ENCODE assay signal across 17 cellular contexts in the genomic region with DNA sequence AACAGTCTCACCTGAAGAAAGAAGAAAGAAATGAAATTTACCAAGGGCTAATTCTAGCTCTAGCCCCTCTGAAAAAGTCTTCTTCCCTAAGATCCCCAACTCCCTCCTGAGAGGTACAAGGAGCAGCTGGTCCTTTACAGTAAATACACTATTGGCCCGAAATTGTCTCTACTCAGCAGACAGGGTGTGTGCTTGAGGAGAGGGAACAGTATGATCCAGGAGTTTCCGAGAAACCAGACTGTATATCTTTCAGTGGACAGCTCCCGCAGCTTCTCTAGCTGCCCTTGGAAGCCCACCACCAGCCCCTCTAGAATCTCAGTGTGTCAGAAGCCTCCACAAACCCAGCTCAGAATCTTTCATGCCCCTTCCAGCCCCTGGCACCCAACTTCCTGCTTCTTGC. TPM values are rescaled to one million over a fixed set of nuclear protein-coding genes. Genes with fewer than 3 reads are reported as not detected.
DNase-seq lines count a peak whose midpoint lies in the region; ATAC-seq, FAIRE-seq and TF ChIP-seq lines count a peak whose summit lies in the region.
"Had no signal": no experiment of that assay in that cellular context is flagged by ENCODE, and none has a peak within 500 bp of the region (broad histone marks: within the 10 kb centered on the region; RNA-seq: fewer than 3 reads in every experiment).

No MANE protein-coding gene starts in this region.

- H2AFZ ChIP-seq in K562 (ENCODE audit: low read depth, low read length), result peak overlapping the region; percentile 25; the same call in 1 of the 2 replicates

- peaks cover 75% of the 10 kb centered on the region for H3K4me1 ChIP-seq in HUES64 (ENCODE audit: insufficient read depth, low read length)
- peaks cover 58 to 69% of the 10 kb centered on the region in 2 experiments for H3K4me1 ChIP-seq in K562 (replicated peaks in 1 of 2; ENCODE audit: control insufficient read depth in 2 of 2, insufficient read depth in 2 of 2, low read length in 2 of 2)
- H3K4me1 ChIP-seq in muscle layer of colon (ENCODE audit: insufficient read depth, low read length), result peaks cover 77% of the 10 kb centered on the region
- peaks cover 56% of the 10 kb centered on the region for H3K4me1 ChIP-seq in suprapubic skin

- DNase-seq in K562 (ENCODE audit: extremely low read depth in 1 of 4, low spot score in 3 of 4), result peak in 2 of 4 experiments; percentile 20 to 46
- DNase-seq in suprapubic skin (ENCODE audit: low spot score in 2 of 2), result no peak
- DNase-seq in GM13977 (ENCODE audit: low spot score), result no peak
- DNase-seq: MV-4-11, psoas muscle, SHP77 treated with DMSO at 0.1 percent for 48 hours, T-helper 9 cell, tibial artery had no signal

- ATAC-seq in K562 (no peak), HG03175 (IDR thresholded peaks at IDR 0.05; ENCODE audit: unreplicated experiment) (no peak), GM21786 (IDR thresholded peaks at IDR 0.05; ENCODE audit: unreplicated experiment) (no peak), HG03469 (IDR thresholded peaks at IDR 0.05; ENCODE audit: unreplicated experiment) (no peak)
- ATAC-seq: psoas muscle had no signal

- no peaks in the 10 kb centered on the region for H3K9me1 ChIP-seq in K562 (ENCODE audit: control insufficient read depth, insufficient read depth, low read length)

- WGBS in HUES64, result 78% methylated on average over 3 of the region's 3 CpGs
- 3% methylated on average over 3 of the region's 3 CpGs for WGBS in K562 (ENCODE audit: insufficient coverage, low coverage, missing lambda C conversion rate)
- 66% methylated on average over 3 of the region's 3 CpGs for WGBS in suprapubic skin

- intact Hi-C loops in K562 (cut with micrococcal nuclease), result no loop called here

- H3K4me3 ChIP-seq in HUES64 (ENCODE audit: low read length) (peak overlapping the region; percentile 71; the same call in 1 of the 2 replicates), K562 (no peak overlapping the region), muscle layer of colon (ENCODE audit: low read depth in 1 of 2, low read length in 2 of 2) (no peak overlapping the region), suprapubic skin (no peak overlapping the region)
- H3K4me3 ChIP-seq: psoas muscle, tibial artery had no signal

- H3K9me3 ChIP-seq in HUES64 (ENCODE audit: insufficient read depth, low read depth, low read length) (no peaks in the 10 kb centered on the region), K562 (replicated peaks; ENCODE audit: control insufficient read depth, insufficient read depth, low read depth, low read length) (no peaks in the 10 kb centered on the region), muscle layer of colon (ENCODE audit: low read length) (no peaks in the 10 kb centered on the region), suprapubic skin (no peaks in the 10 kb centered on the region)
- H3K9me3 ChIP-seq: psoas muscle, tibial artery had no signal

- no peak for TF ChIP-seq EP300 in K562 (IDR thresholded peaks at IDR 0.05; ENCODE audit: low read length)
- TF ChIP-seq EP300 in suprapubic skin (IDR thresholded peaks at IDR 0.05), result no peak

- CTCF ChIA-PET in K562 (lab: Yijun Ruan, JAX; ENCODE audit: low intra/inter-chr PET ratio), result no interaction called here

- H3K27me3 ChIP-seq in HUES64 (ENCODE audit: insufficient read depth, low read length) (peaks cover 8% of the 10 kb centered on the region; the same call in 1 of the 2 replicates), K562 (ENCODE audit: control insufficient read depth in 2 of 2, insufficient read depth in 2 of 2, low read length in 2 of 2) (no peaks in the 10 kb centered on the region), muscle layer of colon (ENCODE audit: control insufficient read depth in 1 of 2, insufficient read depth in 2 of 2, low read length in 2 of 2) (no peaks in the 10 kb centered on the region), suprapubic skin (no peaks in the 10 kb centered on the region)
- H3K27me3 ChIP-seq: tibial artery had no signal

- H3K27ac ChIP-seq in HUES64 (ENCODE audit: low read depth, low read length) (peak overlapping the region; percentile 75), K562 (ENCODE audit: extremely low read depth, low read depth, low read length) (peak overlapping the region; percentile 60), muscle layer of colon (ENCODE audit: low read depth, low read length) (peak overlapping the region; percentile 29), suprapubic skin (peak overlapping the region; percentile 27)
- H3K27ac ChIP-seq: psoas muscle, tibial artery had no signal

- H3K9ac ChIP-seq in HUES64 (ENCODE audit: low read depth, low read length), result peak overlapping the region; percentile 63
- peak overlapping the region; percentile 30 to 61; a peak in 2 of 4 replicates for H3K9ac ChIP-seq in K562 (ENCODE audit: insufficient read depth in 1 of 2, low read depth in 2 of 2, low read length in 2 of 2)
- no peak overlapping the region for H3K9ac ChIP-seq in muscle layer of colon (ENCODE audit: low read length)

- peak overlapping the region; percentile 99; the same call in 1 of the 2 replicates for H3K4me2 ChIP-seq in K562 (ENCODE audit: insufficient read depth, low read length)

- TF ChIP-seq RAD21 in K562 (CRISPR knock-in tag; conservative IDR thresholded peaks at IDR 0.05 in 1 of 2, IDR thresholded peaks at IDR 0.05 in 1 of 2), result no peak

- H3K36me3 ChIP-seq in HUES64 (ENCODE audit: insufficient read depth, low read length) (no peaks in the 10 kb centered on the region), K562 (ENCODE audit: control insufficient read depth, insufficient read depth, low read length) (peaks cover 13% of the 10 kb centered on the region; the same call in 2 of the 3 replicates), muscle layer of colon (ENCODE audit: insufficient read depth, low read length) (peaks cover 4% of the 10 kb centered on the region), suprapubic skin (peaks cover 9% of the 10 kb centered on the region)

- POLR2A ChIA-PET in K562 (lab: Yijun Ruan, JAX), result interaction anchor here (0.6 to 5.8 kb wide), 11 partner anchors 13 to 133 kb away, joined by 3 to 57 read pairs (median 4); a partner anchor contains a TSS

- FAIRE-seq in K562 (lab: Jason Lieb, UNC), result no peak
- FAIRE-seq: astrocyte, GM12892 had no signal

- in situ Hi-C loops in K562 (cut with MboI) (no loop called here), GM13977 (cut with MboI; ENCODE audit: low pct_unique_long_range_greater_than_20kb, low sequenced_read_pairs, unreplicated experiment) (loop anchor here (25.0 kb wide), 1 partner anchor 344 kb away; a partner anchor contains a TSS)

- no TSS peak for BruUV-seq in K562 (replicated peaks; lab: Mats Ljungman, UMichigan)

- peaks cover 26% of the 10 kb centered on the region; the same call in 2 of the 3 replicates for H3K79me2 ChIP-seq in K562 (ENCODE audit: control insufficient read depth, insufficient read depth, low read length)

- no peak for TF ChIP-seq POLR2A in K562 (conservative IDR thresholded peaks at IDR 0.05)
- TF ChIP-seq POLR2A in suprapubic skin (IDR thresholded peaks at IDR 0.05), result no peak

- no peaks in the 10 kb centered on the region for H4K20me1 ChIP-seq in K562 (replicated peaks; ENCODE audit: control insufficient read depth, insufficient read depth, low read length)

- TF ChIP-seq CTCF in K562 (IDR thresholded peaks at IDR 0.05 in 2 of 3, conservative IDR thresholded peaks at IDR 0.05 in 1 of 3; ENCODE audit: insufficient read depth in 2 of 3, low read depth in 1 of 3, low read length in 3 of 3) (no peak), suprapubic skin (IDR thresholded peaks at IDR 0.05) (no peak), GM13977 (IDR thresholded peaks at IDR 0.05; ENCODE audit: extremely low read depth, insufficient read depth, missing control alignments) (no peak)

RNA-seq across cellular contexts. Expression of a gene that starts 8.1 kb away (rescaled TPM):
- polyA plus RNA-seq in HUES64 (2013, experiment 1 of 2), result not detected
- not detected for polyA plus RNA-seq in HUES64 (2013, experiment 2 of 2)
- total RNA-seq in K562 (2011; cell fraction: chromatin; rRNA removed; ENCODE audit: low replicate concordance), result 0.48 and 1.8 TPM in 2 replicates
- 0.13 and 0.17 TPM in 2 replicates for total RNA-seq in K562 (2011; cell fraction: nucleolus; rRNA removed)
- 0.44 and 0.69 TPM in 2 replicates for total RNA-seq in K562 (2011; cell fraction: nucleoplasm; rRNA removed)
- total RNA-seq in K562 (2014; rRNA removed) (0.16 TPM in 1 of 2 replicates, not detected in the other), K562 (2014; rRNA removed; fragmentation: Illumina TruSeq; extraction: Trizol) (0.11 TPM in 1 of 2 replicates, not detected in the other), K562 (2015; rRNA removed; fragmentation: Illumina TruSeq; extraction: Trizol) (not detected in 2 replicates), K562 (2021) (not detected in 2 replicates), suprapubic skin (1 to 10 TPM in 1 of 4 donors, under 1 TPM in 3; 0.38 to 1.7 (median 0.73) TPM)
- polyA plus RNA-seq in K562 (2011; rRNA removed) (0.16 TPM in 1 of 2 replicates, not detected in the other), K562 (2014; fragmentation: Illumina TruSeq; extraction: Trizol) (0.10 TPM in 1 of 2 replicates, not detected in the other), K562 (2014; fragmentation: Nextera tagmentation; extraction: Ambion mirVana) (under 1 TPM; 0.07 to 0.18 TPM), K562 (2014; rRNA removed) (not detected in 2 replicates)
- not detected in 2 replicates for polyA plus RNA-seq in K562 (2011; cell fraction: cytosol; rRNA removed)
- polyA plus RNA-seq in K562 (2011; cell fraction: nucleus; rRNA removed), result 0.25 and 0.44 TPM in 2 replicates
- 0.07 and 0.47 TPM in 2 replicates for polyA plus RNA-seq in K562 (2012)
- 0.12 TPM in 1 of 2 replicates, not detected in the other for polyA minus RNA-seq in K562 (2011; rRNA and poly(A)+ RNA removed)
- polyA minus RNA-seq in K562 (2011; cell fraction: cytosol; rRNA and poly(A)+ RNA removed), result not detected in 2 replicates
- 0.22 TPM in 1 of 2 replicates, not detected in the other for polyA minus RNA-seq in K562 (2011; cell fraction: nucleus; rRNA and poly(A)+ RNA removed)
- total RNA-seq: astrocyte, dermis microvascular lymphatic vessel endothelial cell, HT1080 had no signal

RNA-seq across cellular contexts. Expression of a gene that starts 28.3 kb away (rescaled TPM):
- polyA plus RNA-seq in HUES64 (2013, experiment 1 of 2), result 15.0 TPM
- 23.6 TPM for polyA plus RNA-seq in HUES64 (2013, experiment 2 of 2)
- total RNA-seq in K562 (2011; cell fraction: chromatin; rRNA removed; ENCODE audit: low replicate concordance), result 8.1 and 25.0 TPM in 2 replicates
- total RNA-seq in K562 (2011; cell fraction: nucleolus; rRNA removed), result 9.7 and 11.1 TPM in 2 replicates
- total RNA-seq in K562 (2011; cell fraction: nucleoplasm; rRNA removed), result 9.7 and 11.8 TPM in 2 replicates
- total RNA-seq in K562 (2014; rRNA removed) (15.9 and 17.7 TPM in 2 replicates), K562 (2014; rRNA removed; fragmentation: Illumina TruSeq; extraction: Trizol) (3.5 and 3.7 TPM in 2 replicates), K562 (2015; rRNA removed; fragmentation: Illumina TruSeq; extraction: Trizol) (5.9 and 8.7 TPM in 2 replicates), K562 (2021) (96.5 and 111 TPM in 2 replicates), suprapubic skin (100 to 1,000 TPM in 3 of 4 donors, 10 to 100 TPM in 1; 99.5 to 134 (median 113) TPM)
- polyA plus RNA-seq in K562 (2011; rRNA removed) (7.7 and 15.6 TPM in 2 replicates), K562 (2014; fragmentation: Illumina TruSeq; extraction: Trizol) (65.7 and 88.2 TPM in 2 replicates), K562 (2014; fragmentation: Nextera tagmentation; extraction: Ambion mirVana) (1 to 10 TPM; 1.0 TPM), K562 (2014; rRNA removed) (30.3 and 34.6 TPM in 2 replicates)
- polyA plus RNA-seq in K562 (2011; cell fraction: cytosol; rRNA removed), result 11.8 and 25.5 TPM in 2 replicates
- polyA plus RNA-seq in K562 (2011; cell fraction: nucleus; rRNA removed), result 15.0 and 32.1 TPM in 2 replicates
- polyA plus RNA-seq in K562 (2012), result 35.9 and 43.9 TPM in 2 replicates
- 4.7 and 6.3 TPM in 2 replicates for polyA minus RNA-seq in K562 (2011; rRNA and poly(A)+ RNA removed)
- polyA minus RNA-seq in K562 (2011; cell fraction: cytosol; rRNA and poly(A)+ RNA removed), result 31.2 and 48.8 TPM in 2 replicates
- polyA minus RNA-seq in K562 (2011; cell fraction: nucleus; rRNA and poly(A)+ RNA removed), result 6.7 and 8.1 TPM in 2 replicates

RNA-seq across cellular contexts. Expression of a gene that starts 31.3 kb away (rescaled TPM):
- 74.1 TPM for polyA plus RNA-seq in HUES64 (2013, experiment 1 of 2)
- polyA plus RNA-seq in HUES64 (2013, experiment 2 of 2), result 82.3 TPM
- total RNA-seq in K562 (2011; cell fraction: chromatin; rRNA removed; ENCODE audit: low replicate concordance), result 92.5 and 126 TPM in 2 replicates
- 75.9 and 83.9 TPM in 2 replicates for total RNA-seq in K562 (2011; cell fraction: nucleolus; rRNA removed)
- total RNA-seq in K562 (2011; cell fraction: nucleoplasm; rRNA removed), result 128 and 170 TPM in 2 replicates
- total RNA-seq in K562 (2014; rRNA removed) (137 and 157 TPM in 2 replicates), K562 (2014; rRNA removed; fragmentation: Illumina TruSeq; extraction: Trizol) (233 and 284 TPM in 2 replicates), K562 (2015; rRNA removed; fragmentation: Illumina TruSeq; extraction: Trizol) (142 and 156 TPM in 2 replicates), K562 (2021) (187 and 192 TPM in 2 replicates), suprapubic skin (10 to 100 TPM; 70.9 to 89.0 (median 77.6) TPM)
- polyA plus RNA-seq in K562 (2011; rRNA removed) (473 and 482 TPM in 2 replicates), K562 (2014; fragmentation: Illumina TruSeq; extraction: Trizol) (277 and 293 TPM in 2 replicates), K562 (2014; fragmentation: Nextera tagmentation; extraction: Ambion mirVana) (100 to 1,000 TPM; 437 to 487 TPM), K562 (2014; rRNA removed) (177 and 232 TPM in 2 replicates)
- 231 and 446 TPM in 2 replicates for polyA plus RNA-seq in K562 (2011; cell fraction: cytosol; rRNA removed)
- 125 and 220 TPM in 2 replicates for polyA plus RNA-seq in K562 (2011; cell fraction: nucleus; rRNA removed)
- polyA plus RNA-seq in K562 (2012), result 265 and 413 TPM in 2 replicates
- polyA minus RNA-seq in K562 (2011; rRNA and poly(A)+ RNA removed), result 329 and 369 TPM in 2 replicates
- polyA minus RNA-seq in K562 (2011; cell fraction: cytosol; rRNA and poly(A)+ RNA removed), result 167 and 216 TPM in 2 replicates
- 21.7 and 60.2 TPM in 2 replicates for polyA minus RNA-seq in K562 (2011; cell fraction: nucleus; rRNA and poly(A)+ RNA removed)

RNA-seq across cellular contexts. Expression of a gene that starts 55.4 kb away (rescaled TPM):
- polyA plus RNA-seq in HUES64 (2013, experiment 1 of 2), result 1.3 TPM
- 2.3 TPM for polyA plus RNA-seq in HUES64 (2013, experiment 2 of 2)
- 108 and 191 TPM in 2 replicates for total RNA-seq in K562 (2011; cell fraction: chromatin; rRNA removed; ENCODE audit: low replicate concordance)
- 118 and 137 TPM in 2 replicates for total RNA-seq in K562 (2011; cell fraction: nucleolus; rRNA removed)
- 98.5 and 115 TPM in 2 replicates for total RNA-seq in K562 (2011; cell fraction: nucleoplasm; rRNA removed)
- total RNA-seq in K562 (2014; rRNA removed) (221 and 269 TPM in 2 replicates), K562 (2014; rRNA removed; fragmentation: Illumina TruSeq; extraction: Trizol) (134 and 157 TPM in 2 replicates), K562 (2015; rRNA removed; fragmentation: Illumina TruSeq; extraction: Trizol) (177 and 178 TPM in 2 replicates), K562 (2021) (244 and 252 TPM in 2 replicates), suprapubic skin (1 to 10 TPM; 1.4 to 8.6 (median 6.3) TPM)
- polyA plus RNA-seq in K562 (2011; rRNA removed) (208 TPM in 2 replicates), K562 (2014; fragmentation: Illumina TruSeq; extraction: Trizol) (246 and 282 TPM in 2 replicates), K562 (2014; fragmentation: Nextera tagmentation; extraction: Ambion mirVana) (10 to 100 TPM; 12.3 to 44.5 TPM), K562 (2014; rRNA removed) (225 and 229 TPM in 2 replicates)
- 231 and 451 TPM in 2 replicates for polyA plus RNA-seq in K562 (2011; cell fraction: cytosol; rRNA removed)
- 232 and 428 TPM in 2 replicates for polyA plus RNA-seq in K562 (2011; cell fraction: nucleus; rRNA removed)
- 162 and 214 TPM in 2 replicates for polyA plus RNA-seq in K562 (2012)
- 71.3 and 109 TPM in 2 replicates for polyA minus RNA-seq in K562 (2011; rRNA and poly(A)+ RNA removed)
- polyA minus RNA-seq in K562 (2011; cell fraction: cytosol; rRNA and poly(A)+ RNA removed), result 78.1 and 100 TPM in 2 replicates
- polyA minus RNA-seq in K562 (2011; cell fraction: nucleus; rRNA and poly(A)+ RNA removed), result 67.6 and 73.9 TPM in 2 replicates
- total RNA-seq: dermis microvascular lymphatic vessel endothelial cell had no signal
